ENCODE assay signal across 15 cellular contexts in genomic region chr4:54945838-54946237, GRCh38.
DNase-seq lines count a peak whose midpoint lies in the region; ATAC-seq, FAIRE-seq and TF ChIP-seq lines count a peak whose summit lies in the region.
"Had no signal": no experiment of that assay in that cellular context is flagged by ENCODE, and none has a peak within 500 bp of the region (broad histone marks: within the 10 kb centered on the region; RNA-seq: fewer than 3 reads in every experiment).

No MANE protein-coding gene starts in this region.

- no peak overlapping the region for H2AFZ ChIP-seq in IMR-90 (replicated peaks; ENCODE audit: low read length, poor library complexity)

- no peaks in the 10 kb centered on the region for H3K36me3 ChIP-seq in IMR-90 (ENCODE audit: control insufficient read depth, insufficient read depth, low read length)
- no peaks in the 10 kb centered on the region for H3K36me3 ChIP-seq in naive thymus-derived CD4-positive, alpha-beta T cell (ENCODE audit: control insufficient read depth in 2 of 3, insufficient read depth in 3 of 3, low read length in 3 of 3)
- H3K36me3 ChIP-seq: sigmoid colon, SJCRH30 had no signal

- no peak overlapping the region for H4K8ac ChIP-seq in IMR-90 (ENCODE audit: low read depth in 2 of 2, low read length in 2 of 2)

- H3K23ac ChIP-seq in IMR-90 (ENCODE audit: low read depth, low read length): no peak overlapping the region

- TF ChIP-seq POLR2A in IMR-90 (IDR thresholded peaks at IDR 0.05; ENCODE audit: low read depth, low read length): no peak

- DNase-seq in DMS153 (lab: John Stamatoyannopoulos, UW) (peak; percentile 28), DMS153 treated with DMSO at 0.1 percent for 48 hours (lab: John Stamatoyannopoulos, UW; ENCODE audit: unreplicated experiment) (no peak), IMR-90 (no peak), astrocyte of the spinal cord (ENCODE audit: low read depth, low spot score) (no peak), NCI-H2029 treated with DMSO at 0.1 percent for 48 hours (lab: John Stamatoyannopoulos, UW) (no peak), frontal cortex (ENCODE audit: low spot score in 2 of 2) (no peak)
- DNase-seq in naive thymus-derived CD4-positive, alpha-beta T cell: peak in 5 of 9 donors; percentile 10 to 57 (median 45)
- DNase-seq: activated CD4-positive, CD25-positive, alpha-beta regulatory T cell treated with anti-CD3 and anti-CD28 coated beads, Interleukin-2, amount 50 U/mL, for 72 hours; Calu3; MM.1S; sigmoid colon; SJCRH30 had no signal

- H3K36me3 Mint-ChIP-seq in naive thymus-derived CD4-positive, alpha-beta T cell: peaks cover 0 to 4% (median 0%) of the 10 kb centered on the region in 5 donors

- no peak overlapping the region for H2BK120ac ChIP-seq in IMR-90 (ENCODE audit: low read depth, low read length)

- no peak overlapping the region for H2BK15ac ChIP-seq in IMR-90 (ENCODE audit: low read depth, low read length)

- H2BK20ac ChIP-seq in IMR-90 (ENCODE audit: low read depth, low read length): no peak overlapping the region

- in situ Hi-C loops in IMR-90 (cut with MboI; ENCODE audit: low sequenced_read_pairs) (no loop called here), astrocyte of the spinal cord (cut with HindIII; ENCODE audit: low sequenced_read_pairs) (no loop called here)

- no TSS peak for BruUV-seq in IMR-90 (replicated peaks; lab: Mats Ljungman, UMichigan)

- CTCF ChIA-PET in IMR-90 (lab: Yijun Ruan, JAX): no interaction called here
- CTCF ChIA-PET in naive thymus-derived CD4-positive, alpha-beta T cell (lab: Charles Lee): interaction anchor here (1.0 to 5.8 kb wide), 5 partner anchors 12 to 267 kb away, joined by 3 to 47 read pairs (median 4); no protein-coding TSS in a partner anchor

- H2BK5ac ChIP-seq in IMR-90 (ENCODE audit: low read depth, low read length, poor library complexity, severe bottlenecking): no peak overlapping the region

- H4K91ac ChIP-seq in IMR-90 (ENCODE audit: insufficient read depth, low read depth, low read length): no peak overlapping the region

- no peak overlapping the region for H2AK5ac ChIP-seq in IMR-90 (ENCODE audit: low read depth, low read length)

- POLR2A ChIA-PET in IMR-90 (lab: Charles Lee; ENCODE audit: unreplicated experiment): no interaction called here
- POLR2A ChIA-PET in naive thymus-derived CD4-positive, alpha-beta T cell (lab: Charles Lee): interaction anchor here (1.0 kb wide), 1 partner anchor 260 kb away, joined by 3 read pairs; no protein-coding TSS in a partner anchor

- no peaks in the 10 kb centered on the region for H3K27me3 ChIP-seq in IMR-90 (ENCODE audit: control insufficient read depth, insufficient read depth, low read length)
- H3K27me3 ChIP-seq in naive thymus-derived CD4-positive, alpha-beta T cell (ENCODE audit: control insufficient read depth in 2 of 2, insufficient read depth in 2 of 2, low read length in 2 of 2): no peaks in the 10 kb centered on the region
- H3K27me3 ChIP-seq: sigmoid colon, SJCRH30 had no signal

- intact Hi-C loops in IMR-90 (cut with micrococcal nuclease): no loop called here
- intact Hi-C loops in naive thymus-derived CD4-positive, alpha-beta T cell (cut with micrococcal nuclease): loop anchor here (1.0 to 10.0 kb wide), 10 partner anchors 263 to 1959 kb away; partner anchors contain the start of genes CEP135 (in 1 of the 2), CLOCK (in 1 of the 2), EXOC1 (in 1 of the 2) and REST (in 1 of the 2)

- ATAC-seq in IMR-90 (ENCODE audit: low read depth) (no peak), GM18520 (IDR thresholded peaks at IDR 0.05; ENCODE audit: unreplicated experiment) (no peak)
- ATAC-seq in naive thymus-derived CD4-positive, alpha-beta T cell: peak; percentile 21

- TF ChIP-seq RAD21 in IMR-90 (IDR thresholded peaks at IDR 0.05; ENCODE audit: low read length): 0 out of 2 replicates have a peak, but pooled peaks have one; percentile 8

- TF ChIP-seq CTCF in IMR-90 (conservative IDR thresholded peaks at IDR 0.05; ENCODE audit: low read depth, low read length) (no peak), astrocyte of the spinal cord (IDR thresholded peaks at IDR 0.05; ENCODE audit: low read depth, low read length) (peak; percentile 12)

- H3K27me3 Mint-ChIP-seq in naive thymus-derived CD4-positive, alpha-beta T cell: no peaks in the 10 kb centered on the region
- H3K27me3 Mint-ChIP-seq: central memory CD8-positive, alpha-beta T cell had no signal

- no peak overlapping the region for H3K18ac ChIP-seq in IMR-90 (ENCODE audit: low read depth, low read length)

- H3K14ac ChIP-seq in IMR-90 (replicated peaks; ENCODE audit: low read depth, low read length): no peak overlapping the region

- H3K4me1 ChIP-seq in IMR-90 (ENCODE audit: control insufficient read depth, insufficient read depth, low read length): no peaks in the 10 kb centered on the region
- H3K4me1 ChIP-seq in naive thymus-derived CD4-positive, alpha-beta T cell (ENCODE audit: control insufficient read depth in 2 of 2, insufficient read depth in 2 of 2, low read length in 2 of 2): peaks cover 0 to 35% of the 10 kb centered on the region in 2 donors
- H3K4me1 ChIP-seq: sigmoid colon, SJCRH30 had no signal

- H3K4ac ChIP-seq in IMR-90 (ENCODE audit: low read depth, low read length): no peak overlapping the region

- dilution Hi-C loops in IMR-90 (cut with HindIII; ENCODE audit: low sequenced_read_pairs, unreplicated experiment): no loop called here

- H4K20me1 ChIP-seq in IMR-90 (ENCODE audit: insufficient read depth, low read length): no peaks in the 10 kb centered on the region

- no peak overlapping the region for H4K5ac ChIP-seq in IMR-90 (ENCODE audit: low read depth, low read length)

- peaks cover 25 to 50% (median 43%) of the 10 kb centered on the region in 7 donors for H3K4me1 Mint-ChIP-seq in naive thymus-derived CD4-positive, alpha-beta T cell

- no peaks in the 10 kb centered on the region for H3K9me3 ChIP-seq in IMR-90 (ENCODE audit: control insufficient read depth, insufficient read depth, low read length)
- H3K9me3 ChIP-seq in naive thymus-derived CD4-positive, alpha-beta T cell (ENCODE audit: control insufficient read depth in 2 of 3, low read length in 3 of 3): no peaks in the 10 kb centered on the region
- H3K9me3 ChIP-seq: SJCRH30 had no signal

- no CpG with 5 or more reads among the region's 6 CpGs for WGBS in IMR-90 (ENCODE audit: extremely low coverage in 2 of 2, insufficient read length in 1 of 2), 2 experiments

- no peaks in the 10 kb centered on the region for H3K79me1 ChIP-seq in IMR-90 (ENCODE audit: low read depth in 1 of 2, low read length in 2 of 2)

- no peak overlapping the region for H3K9ac ChIP-seq in IMR-90 (ENCODE audit: low read depth, low read length)

- H3K27ac ChIP-seq in IMR-90 (ENCODE audit: insufficient read depth, low read length): no peak overlapping the region
- H3K27ac ChIP-seq in naive thymus-derived CD4-positive, alpha-beta T cell (ENCODE audit: low read depth, low read length): peak overlapping the region; percentile 37
- H3K27ac ChIP-seq: 22Rv1, sigmoid colon, SJCRH30 had no signal

- no peak for FAIRE-seq in frontal cortex (lab: Jason Lieb, UNC)

- no peak overlapping the region for H3K4me2 ChIP-seq in IMR-90 (ENCODE audit: low read depth, low read length)

- H3K4me3 Mint-ChIP-seq in naive thymus-derived CD4-positive, alpha-beta T cell: peak overlapping the region in 5 of 10 donors; percentile 11 to 45 (median 26)
- H3K4me3 Mint-ChIP-seq: central memory CD8-positive, alpha-beta T cell had no signal

- H3K9me1 ChIP-seq in IMR-90 (ENCODE audit: insufficient read depth, low read length): no peaks in the 10 kb centered on the region

- peaks cover 0 to 2% (median 0%) of the 10 kb centered on the region in 11 donors for H3K9me3 Mint-ChIP-seq in naive thymus-derived CD4-positive, alpha-beta T cell
- H3K9me3 Mint-ChIP-seq: central memory CD8-positive, alpha-beta T cell had no signal

- no peak overlapping the region for H2AK9ac ChIP-seq in IMR-90 (replicated peaks; ENCODE audit: low read depth, low read length, poor library complexity)

- H3K27ac Mint-ChIP-seq in naive thymus-derived CD4-positive, alpha-beta T cell: peak overlapping the region in 8 of 9 donors; percentile 46 to 99 (median 87)

- H3K56ac ChIP-seq in IMR-90 (ENCODE audit: extremely low read depth, insufficient read depth, low read length): no peak overlapping the region

- H3K4me3 ChIP-seq in IMR-90 (ENCODE audit: insufficient read depth, low read depth, low read length) (no peak overlapping the region), astrocyte of the spinal cord (ENCODE audit: low read depth, low read length) (no peak overlapping the region)
- H3K4me3 ChIP-seq in naive thymus-derived CD4-positive, alpha-beta T cell (ENCODE audit: low read length): no peak overlapping the region
- H3K4me3 ChIP-seq: sigmoid colon, SJCRH30 had no signal

TF ChIP-seq in IMR-90, 13 proteins besides CTCF, POLR2A, EP300 and RAD21 (continues in another document):
- TF ChIP-seq ELK1 (IDR thresholded peaks at IDR 0.05; ENCODE audit: borderline replicate concordance, low read depth, low read length) (no peak), RFX5 (IDR thresholded peaks at IDR 0.05; ENCODE audit: low read depth, low read length) (no peak), CEBPB (IDR thresholded peaks at IDR 0.05; ENCODE audit: low read depth, low read length) (no peak), USF2 (IDR thresholded peaks at IDR 0.05; ENCODE audit: low read depth, low read length) (no peak), CHD1 (IDR thresholded peaks at IDR 0.05; ENCODE audit: low read depth, low read length) (no peak), RCOR1 (IDR thresholded peaks at IDR 0.05; ENCODE audit: insufficient replicate concordance, low read length) (no peak), FOS (IDR thresholded peaks at IDR 0.05; ENCODE audit: low read depth, low read length) (no peak), MAFK (IDR thresholded peaks at IDR 0.05; ENCODE audit: low read depth, low read length) (no peak), MXI1 (IDR thresholded peaks at IDR 0.05; ENCODE audit: borderline replicate concordance, low read depth, low read length) (no peak), MAZ (IDR thresholded peaks at IDR 0.05; ENCODE audit: borderline replicate concordance, low read depth, low read length) (no peak)

Comparison
In these comparisons a context has a peak if more than half of its experiments do, and no peak if none do; other contexts are left out.
1. DNase-seq: peak in DMS153 (single experiment) and naive thymus-derived CD4-positive, alpha-beta T cell (5 of 9); none in DMS153 treated with DMSO at 0.1 percent for 48 hours (single experiment), IMR-90 (single experiment), astrocyte of the spinal cord (single experiment), NCI-H2029 treated with DMSO at 0.1 percent for 48 hours (single experiment) and frontal cortex (0 of 2).